In genomic region chr22:17970205-17970708, GRCh38 we compare ENCODE assay signal across 1 cellular context.
TF ChIP-seq lines count a peak whose summit lies in the region.

No MANE protein-coding gene starts in this region.

TF ChIP-seq in endothelial cell of umbilical vein, 7 proteins besides CTCF, POLR2A, EP300 and RAD21 (continued from another document):
- TF ChIP-seq JUN (IDR thresholded peaks at IDR 0.05; ENCODE audit: borderline replicate concordance, insufficient read depth, insufficient read length, low read depth) (no peak), FOS (IDR thresholded peaks at IDR 0.05; ENCODE audit: borderline replicate concordance, insufficient read depth, low read length) (no peak), MAX (IDR thresholded peaks at IDR 0.05; ENCODE audit: insufficient read depth, insufficient read length) (no peak), MYC (IDR thresholded peaks at IDR 0.05; ENCODE audit: low read depth, low read length) (no peak)
